ENCODE assay signal across 9 cellular contexts in genomic region chr17:38465420-38466345, GRCh38. TPM values are rescaled to one million over a fixed set of nuclear protein-coding genes. Genes with fewer than 3 reads are reported as not detected.
DNase-seq lines count a peak whose midpoint lies in the region; ATAC-seq, FAIRE-seq and TF ChIP-seq lines count a peak whose summit lies in the region.
"Had no signal": no experiment of that assay in that cellular context is flagged by ENCODE, and none has a peak within 500 bp of the region (broad histone marks: within the 10 kb centered on the region; RNA-seq: fewer than 3 reads in every experiment).

No MANE protein-coding gene starts in this region.

- DNase-seq in AG04450 (ENCODE audit: low read depth, low spot score) (no peak), RPMI7951 (ENCODE audit: low read depth) (peak; percentile 75), esophagus squamous epithelium (lab: John Stamatoyannopoulos, UW) (no peak), neural progenitor cell (ENCODE audit: low spot score) (no peak), GM12892 (ENCODE audit: insufficient read length) (no peak), ureter (ENCODE audit: low spot score) (no peak)
- DNase-seq in activated CD4-positive, alpha-beta T cell treated with anti-CD3 and anti-CD28 coated beads for 36 hours: no peak
- DNase-seq: CD8-positive, alpha-beta T cell had no signal

- no peaks in the 10 kb centered on the region for H3K79me2 ChIP-seq in neural progenitor cell (ENCODE audit: low read depth)

- peaks cover 3% of the 10 kb centered on the region for H3K9me3 Mint-ChIP-seq in neural progenitor cell
- H3K9me3 Mint-ChIP-seq in activated CD4-positive, alpha-beta T cell treated with anti-CD3 and anti-CD28 coated beads for 36 hours (ENCODE audit: low read depth): no peaks in the 10 kb centered on the region
- H3K9me3 Mint-ChIP-seq: CD8-positive, alpha-beta T cell had no signal

- no peaks in the 10 kb centered on the region for H3K27me3 ChIP-seq in AG04450 (ENCODE audit: control insufficient read depth, insufficient read depth, low read length)
- H3K27me3 ChIP-seq in esophagus squamous epithelium: no peaks in the 10 kb centered on the region
- H3K27me3 ChIP-seq in neural progenitor cell: no peaks in the 10 kb centered on the region

- no peak for FAIRE-seq in GM12892 (lab: Jason Lieb, UNC)

- no peak for TF ChIP-seq CTCF in AG04450 (IDR thresholded peaks at IDR 0.05; ENCODE audit: low read depth, low read length)
- no peak for TF ChIP-seq CTCF in esophagus squamous epithelium (IDR thresholded peaks at IDR 0.05)
- TF ChIP-seq CTCF in neural progenitor cell (IDR thresholded peaks at IDR 0.05): no peak

- intact Hi-C loops in esophagus squamous epithelium (cut with DNase I): no loop called here
- intact Hi-C loops in activated CD4-positive, alpha-beta T cell treated with anti-CD3 and anti-CD28 coated beads for 36 hours (cut with DNase I, micrococcal nuclease): no loop called here

- CTCF ChIA-PET in AG04450 (lab: Charles Lee): interaction anchor here (1.4 to 1.5 kb wide), 2 partner anchors 10 to 22 kb away, joined by 5 to 8 read pairs; no protein-coding TSS in a partner anchor
- CTCF ChIA-PET in activated CD4-positive, alpha-beta T cell treated with anti-CD3 and anti-CD28 coated beads for 36 hours (lab: Charles Lee): interaction anchor here (1.6 kb wide), 1 partner anchor 25 kb away, joined by 3 read pairs; no protein-coding TSS in a partner anchor

- H3F3A ChIP-seq in neural progenitor cell (ENCODE audit: low read depth): no peaks in the 10 kb centered on the region

- H3K27ac ChIP-seq in AG04450 (ENCODE audit: low read depth, low read length) (peak overlapping the region; percentile 96), esophagus squamous epithelium (peak overlapping the region; percentile 84 to 98 (median 92)), neural progenitor cell (peak overlapping the region; percentile 35)

- TF ChIP-seq POLR2A in esophagus squamous epithelium (IDR thresholded peaks at IDR 0.05) (no peak), GM12892 (IDR thresholded peaks at IDR 0.05; ENCODE audit: low read depth, low read length) (no peak)

- H3K9me3 ChIP-seq in AG04450 (ENCODE audit: control insufficient read depth, insufficient read depth, low read length) (peaks cover 3% of the 10 kb centered on the region; the same call in 1 of the 2 replicates), esophagus squamous epithelium (no peaks in the 10 kb centered on the region), neural progenitor cell (ENCODE audit: low read depth) (no peaks in the 10 kb centered on the region)

- peak overlapping the region; percentile 68 for H3K4me3 ChIP-seq in AG04450 (ENCODE audit: low read depth, low read length)
- H3K4me3 ChIP-seq in esophagus squamous epithelium: peak overlapping the region; percentile 22 to 68 (median 46)
- no peak overlapping the region for H3K4me3 ChIP-seq in neural progenitor cell

- WGBS in esophagus squamous epithelium, 2 donors: 69 to 72% methylated on average over 7 to 15 of the region's 23 CpGs

- peak overlapping the region; percentile 86 for H3K27ac Mint-ChIP-seq in neural progenitor cell
- no peak overlapping the region for H3K27ac Mint-ChIP-seq in activated CD4-positive, alpha-beta T cell treated with anti-CD3 and anti-CD28 coated beads for 36 hours
- H3K27ac Mint-ChIP-seq: CD8-positive, alpha-beta T cell had no signal

- H2AFZ ChIP-seq in neural progenitor cell (replicated peaks): no peak overlapping the region

- ATAC-seq in activated CD4-positive, alpha-beta T cell treated with anti-CD3 and anti-CD28 coated beads for 36 hours: no peak
- ATAC-seq in GM21529 (IDR thresholded peaks at IDR 0.05; ENCODE audit: unreplicated experiment): no peak
- ATAC-seq: CD8-positive, alpha-beta T cell had no signal

- H3K27me3 Mint-ChIP-seq in neural progenitor cell (ENCODE audit: insufficient read depth, low read depth): peaks cover 11% of the 10 kb centered on the region
- no peaks in the 10 kb centered on the region for H3K27me3 Mint-ChIP-seq in activated CD4-positive, alpha-beta T cell treated with anti-CD3 and anti-CD28 coated beads for 36 hours

- H3K4me3 Mint-ChIP-seq in neural progenitor cell: peak overlapping the region; percentile 83
- H3K4me3 Mint-ChIP-seq in activated CD4-positive, alpha-beta T cell treated with anti-CD3 and anti-CD28 coated beads for 36 hours: no peak overlapping the region
- H3K4me3 Mint-ChIP-seq: CD8-positive, alpha-beta T cell had no signal

- H3K36me3 Mint-ChIP-seq in neural progenitor cell: peaks cover 5% of the 10 kb centered on the region
- no peaks in the 10 kb centered on the region for H3K36me3 Mint-ChIP-seq in activated CD4-positive, alpha-beta T cell treated with anti-CD3 and anti-CD28 coated beads for 36 hours (ENCODE audit: low read depth)
- H3K36me3 Mint-ChIP-seq: CD8-positive, alpha-beta T cell had no signal

- H3K4me1 ChIP-seq in esophagus squamous epithelium (peaks cover 38 to 85% (median 64%) of the 10 kb centered on the region in 3 donors), neural progenitor cell (peaks cover 6% of the 10 kb centered on the region)

- no peaks in the 10 kb centered on the region for H4K20me1 ChIP-seq in neural progenitor cell (ENCODE audit: low read depth)

- POLR2A ChIA-PET in AG04450 (lab: Yijun Ruan, JAX): interaction anchor here (1.2 to 2.2 kb wide), 4 partner anchors 10 to 38 kb away, joined by 5 to 41 read pairs (median 15); partner anchors contain the start of gene ARHGAP23
- POLR2A ChIA-PET in activated CD4-positive, alpha-beta T cell treated with anti-CD3 and anti-CD28 coated beads for 36 hours (lab: Charles Lee): no interaction called here

- H3K4me2 ChIP-seq in neural progenitor cell: no peak overlapping the region

- peaks cover 18 to 88% (median 24%) of the 10 kb centered on the region in 3 donors for H3K36me3 ChIP-seq in esophagus squamous epithelium
- H3K36me3 ChIP-seq in neural progenitor cell: no peaks in the 10 kb centered on the region

- H3K9ac ChIP-seq in neural progenitor cell: no peak overlapping the region

- H3K4me1 Mint-ChIP-seq in neural progenitor cell: peaks cover 22% of the 10 kb centered on the region
- no peaks in the 10 kb centered on the region for H3K4me1 Mint-ChIP-seq in activated CD4-positive, alpha-beta T cell treated with anti-CD3 and anti-CD28 coated beads for 36 hours

RNA-seq across cellular contexts. Expression of gene ARHGAP23, which starts 37.4 kb away (rescaled TPM):
- polyA plus RNA-seq in AG04450 (2011; rRNA removed): 14.1 and 19.3 TPM in 2 replicates
- 32.3 and 33.3 TPM in 2 replicates for polyA minus RNA-seq in AG04450 (2011; rRNA and poly(A)+ RNA removed)
- 4.6 and 6.3 TPM in 2 replicates for total RNA-seq in RPMI7951 (2014; rRNA removed; shearing (Covaris generic))
- total RNA-seq in esophagus squamous epithelium (100 to 1,000 TPM in 2 of 4 donors, 10 to 100 TPM in 2; 75.3 to 180 (median 102) TPM), neural progenitor cell (ENCODE audit: low replicate concordance) (6.1 and 14.2 TPM in 2 replicates), ureter (367 TPM)
- under 1 TPM; 0.55 to 0.86 TPM for total RNA-seq in activated CD4-positive, alpha-beta T cell treated with anti-CD3 and anti-CD28 coated beads for 36 hours
- 4.2 TPM for polyA plus RNA-seq in GM12892 (2012; ENCODE audit: missing spikeins)

Comparison
In these comparisons a context has a peak if more than half of its experiments do, and no peak if none do; other contexts are left out.
1. H3K27ac ChIP-seq: peak in every context shown above with its lines; median percentile 96 in AG04450; 92 in esophagus squamous epithelium; 35 in neural progenitor cell.